8 cellular contexts compared by ENCODE assay signal in the genomic region with DNA sequence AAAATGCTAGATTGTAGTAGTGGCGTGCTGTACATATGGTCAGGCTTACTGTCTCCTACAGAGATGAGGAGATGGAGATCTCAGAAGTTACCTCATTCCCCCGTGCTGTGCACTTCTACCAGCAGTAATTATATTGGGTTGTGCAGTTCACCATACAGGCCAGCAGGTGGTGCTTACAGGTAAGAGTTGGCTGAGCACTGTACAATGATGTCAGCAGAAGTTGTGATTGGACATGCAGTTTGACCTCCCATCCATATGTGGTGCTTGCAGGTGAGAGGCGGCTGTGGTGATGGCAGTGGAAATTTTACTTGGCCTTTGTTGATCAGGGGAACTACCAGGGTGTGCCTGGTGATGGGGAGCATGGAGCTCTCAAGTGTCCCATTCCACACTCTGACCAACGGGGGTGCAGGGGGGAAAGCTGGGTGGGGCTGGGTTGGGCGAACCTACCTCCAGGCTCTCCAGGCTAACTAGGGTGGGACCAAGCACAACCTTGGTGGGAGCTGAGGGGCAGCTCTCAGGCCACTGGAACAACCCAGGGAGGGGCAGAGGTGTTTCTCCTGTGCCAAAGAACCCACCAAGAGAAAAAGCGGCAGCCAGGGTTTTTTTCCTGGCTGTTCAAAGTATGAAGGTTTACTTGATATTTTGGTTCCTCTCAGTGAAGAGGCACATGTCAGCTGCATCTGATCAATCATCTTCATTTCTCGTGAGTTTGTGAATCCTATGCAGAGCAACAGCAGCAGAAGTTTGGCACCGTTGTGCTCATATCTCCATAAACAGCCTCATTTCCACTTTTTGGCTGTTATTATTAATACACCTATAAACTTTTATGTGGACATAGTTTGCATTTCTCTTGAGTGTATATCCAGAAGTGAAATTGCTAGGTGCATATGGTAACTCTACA.
DNase-seq lines count a peak whose midpoint lies in the region; ATAC-seq and TF ChIP-seq lines count a peak whose summit lies in the region.

No MANE protein-coding gene starts in this region.

- H2BK5ac ChIP-seq in mesendoderm (ENCODE audit: low read length): no peak overlapping the region

- H3K9me3 ChIP-seq in thoracic aorta: no peaks in the 10 kb centered on the region

- no peaks in the 10 kb centered on the region for H3K79me2 ChIP-seq in mesendoderm (ENCODE audit: control insufficient read depth, insufficient read depth, low read length)

- H4K8ac ChIP-seq in mesendoderm (ENCODE audit: low read depth, low read length): no peak overlapping the region

- H3K36me3 ChIP-seq in mesendoderm (ENCODE audit: control insufficient read depth, insufficient read depth, low read length) (no peaks in the 10 kb centered on the region), thoracic aorta (no peaks in the 10 kb centered on the region)

- no peak overlapping the region for H3K27ac ChIP-seq in mesendoderm (ENCODE audit: low read depth, low read length)
- H3K27ac ChIP-seq in thoracic aorta: no peak overlapping the region

- no peak overlapping the region for H4K5ac ChIP-seq in mesendoderm (ENCODE audit: low read length)

- H3K4me3 ChIP-seq in choroid plexus epithelial cell (ENCODE audit: low read depth, low read length) (no peak overlapping the region), mesendoderm (ENCODE audit: low read length) (no peak overlapping the region), thoracic aorta (no peak overlapping the region)

- H3K4ac ChIP-seq in mesendoderm (ENCODE audit: low read depth, low read length): no peak overlapping the region

- H3K4me2 ChIP-seq in mesendoderm (ENCODE audit: low read length): no peak overlapping the region

- H3K27me3 ChIP-seq in mesendoderm (ENCODE audit: insufficient read depth, low read length, poor library complexity): no peaks in the 10 kb centered on the region
- H3K27me3 ChIP-seq in thoracic aorta (replicated peaks; ENCODE audit: insufficient read depth): no peaks in the 10 kb centered on the region

- TF ChIP-seq CTCF in choroid plexus epithelial cell (conservative IDR thresholded peaks at IDR 0.05; ENCODE audit: low read depth, low read length) (peak; percentile 86), thoracic aorta (IDR thresholded peaks at IDR 0.05) (peak; percentile 23)

- WGBS in mesendoderm (ENCODE audit: extremely low coverage, insufficient coverage, low lambda C conversion rate): no CpG with 5 or more reads among the region's 8 CpGs

- H3K4me1 ChIP-seq in mesendoderm (ENCODE audit: control insufficient read depth, low read depth, low read length): no peaks in the 10 kb centered on the region
- H3K4me1 ChIP-seq in thoracic aorta (ENCODE audit: control insufficient read depth in 1 of 2, low read depth in 2 of 2): no peaks in the 10 kb centered on the region

- peak; percentile 100 for ATAC-seq in GM21515 (IDR thresholded peaks at IDR 0.05; ENCODE audit: unreplicated experiment)
- ATAC-seq in thoracic aorta (ENCODE audit: insufficient number of reproducible peaks, low FRiP score, low read depth): no peak

- no peak overlapping the region for H3K23ac ChIP-seq in mesendoderm (ENCODE audit: low read length)

- no peaks in the 10 kb centered on the region for H3K79me1 ChIP-seq in mesendoderm (ENCODE audit: low read length)

- no peak overlapping the region for H3K9ac ChIP-seq in mesendoderm (ENCODE audit: low read length)

- H2BK120ac ChIP-seq in mesendoderm (ENCODE audit: low read depth, low read length): no peak overlapping the region

- no peak overlapping the region for H3K18ac ChIP-seq in mesendoderm (ENCODE audit: low read length)

- H3K56ac ChIP-seq in mesendoderm (ENCODE audit: low read length): no peak overlapping the region

- H2BK15ac ChIP-seq in mesendoderm (replicated peaks; ENCODE audit: low read depth): no peak overlapping the region

- DNase-seq in NK-92 treated with Interleukin-12 subunit alpha and Interleukin-12 subunit beta, amount 100 ng/mL, for 24 hours (lab: John Stamatoyannopoulos, UW): peak; percentile 2
- no peak for DNase-seq in NK-92 (lab: John Stamatoyannopoulos, UW; ENCODE audit: unreplicated experiment)
- peak; percentile 55 for DNase-seq in HK-2 (ENCODE audit: unreplicated experiment)
- peak; percentile 30 for DNase-seq in SK-N-DZ (ENCODE audit: low spot score)
- DNase-seq in choroid plexus epithelial cell (ENCODE audit: low read depth): peak; percentile 86
- peak; percentile 86 for DNase-seq in mesendoderm
- no peak for DNase-seq in thoracic aorta (ENCODE audit: low spot score)

- H2AK5ac ChIP-seq in mesendoderm (ENCODE audit: low read length): no peak overlapping the region

Comparison
In these comparisons a context has a peak if more than half of its experiments do, and no peak if none do; other contexts are left out.
1. DNase-seq: peak in NK-92 treated with Interleukin-12 subunit alpha and Interleukin-12 subunit beta, amount 100 ng/mL, for 24 hours (single experiment), HK-2 (single experiment), SK-N-DZ (single experiment), choroid plexus epithelial cell (single experiment) and mesendoderm (single experiment); none in NK-92 (single experiment) and thoracic aorta (single experiment).